7 cellular contexts compared by ENCODE assay signal in the genomic region with DNA sequence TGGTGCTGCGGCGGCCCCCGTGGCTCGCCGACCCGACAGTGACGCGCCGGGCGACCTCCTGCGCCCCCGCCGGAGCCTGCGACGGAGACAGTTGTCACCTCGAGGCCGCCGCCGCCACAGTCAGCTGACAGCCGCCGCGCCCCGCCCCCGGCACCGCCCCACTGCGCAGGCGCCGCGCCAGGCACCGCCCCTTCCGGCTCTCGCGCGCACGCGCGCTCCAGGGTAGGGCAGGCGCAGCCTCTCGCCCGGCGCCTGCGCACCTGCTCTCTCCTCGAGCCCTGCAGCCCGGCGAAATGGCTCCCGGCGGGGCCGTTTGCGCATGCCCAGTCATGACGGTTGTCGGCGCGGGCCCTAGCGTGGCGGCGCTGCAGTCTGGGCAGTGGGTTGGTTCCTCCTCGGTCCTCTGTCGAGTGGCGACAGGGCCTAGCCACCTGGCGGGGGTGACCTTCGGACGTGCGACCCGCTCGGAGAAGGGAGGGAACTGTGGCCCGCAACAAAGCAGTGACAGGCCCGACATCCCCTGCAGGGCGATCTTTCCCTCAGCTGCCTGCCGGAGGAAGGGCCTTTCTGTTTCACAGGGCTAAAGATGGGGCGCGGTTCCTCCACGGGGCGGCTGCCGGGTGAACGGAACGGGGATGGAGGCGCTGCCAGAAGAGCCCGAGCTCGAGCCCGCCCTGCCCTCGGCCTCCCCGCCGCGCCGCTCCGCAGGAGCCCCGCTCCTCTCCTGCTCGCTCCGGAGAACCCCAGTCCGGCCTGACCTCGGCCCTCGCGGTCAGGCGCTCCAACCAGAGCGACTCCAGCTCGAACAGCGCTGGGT.
DNase-seq lines count a peak whose midpoint lies in the region; ATAC-seq and TF ChIP-seq lines count a peak whose summit lies in the region.

A gene (minus strand): TSS at position 135 of the 817 bp plus-strand sequence. CDS start 134 bp downstream, at position 1.

- TF ChIP-seq CTCF in retinal pigment epithelial cell (conservative IDR thresholded peaks at IDR 0.05; ENCODE audit: low read depth, low read length) = peak; percentile 17

- peak within 1 kb of the TSS; percentile 64 for H3K4me3 ChIP-seq in retinal pigment epithelial cell (ENCODE audit: low read length)

- ATAC-seq in GM18511 (IDR thresholded peaks at IDR 0.05; ENCODE audit: unreplicated experiment) = peak; percentile 75
- ATAC-seq in HG02981 (IDR thresholded peaks at IDR 0.05; ENCODE audit: unreplicated experiment) = peak; percentile 80

- DNase-seq in NCI-H2029 treated with DMSO at 0.1 percent for 48 hours (lab: John Stamatoyannopoulos, UW) (peak; percentile 64), T1000 (lab: John Stamatoyannopoulos, UW) (peak; percentile 91), astrocyte of the hippocampus (ENCODE audit: low read depth, low spot score) (peak; percentile 98), hypothalamus (lab: John Stamatoyannopoulos, UW) (peak; percentile 61 to 99 (median 93)), retinal pigment epithelial cell (ENCODE audit: low read depth) (peak; percentile 48)

Comparison
In these comparisons a context has a peak if more than half of its experiments do, and no peak if none do; other contexts are left out.
1. Peak in every context shown above with its lines: DNase-seq, ATAC-seq and H3K4me3 ChIP-seq.
2. DNase-seq: peak in every context shown above with its lines; median percentile 98 in astrocyte of the hippocampus; 93 in hypothalamus; 91 in T1000; 64 in NCI-H2029 treated with DMSO at 0.1 percent for 48 hours; 48 in retinal pigment epithelial cell.